In genomic region chr1:84669831-84670230, GRCh38 we compare ENCODE assay signal across 23 cellular contexts. TPM values are rescaled to one million over a fixed set of nuclear protein-coding genes. Genes with fewer than 3 reads are reported as not detected.
A peak's percentile ranks its signal among the peaks of the same experiment; 100 is the strongest.
DNase-seq lines count a peak whose midpoint lies in the region; ATAC-seq, FAIRE-seq and TF ChIP-seq lines count a peak whose summit lies in the region.
"Had no signal": no experiment of that assay in that cellular context is flagged by ENCODE, and none has a peak within 500 bp of the region (broad histone marks: within the 10 kb centered on the region; RNA-seq: fewer than 3 reads in every experiment).

No MANE protein-coding gene starts in this region.

- no peaks in the 10 kb centered on the region for H4K20me1 ChIP-seq in GM23338 (replicated peaks; ENCODE audit: insufficient read depth)
- peaks cover 16% of the 10 kb centered on the region for H4K20me1 ChIP-seq in neural progenitor cell (ENCODE audit: low read depth)

- ATAC-seq in GM23338 (no peak), left colon (no peak)
- ATAC-seq in natural killer cell treated with Interleukin-12 subunit alpha and Interleukin-12 subunit beta and Interleukin-15 and Interleukin-18, amount 100 ng/mL, for 72 hours = no peak
- ATAC-seq: SK-N-SH treated with all-trans-retinoic acid at 6 μM for 48 hours had no signal

- no peaks in the 10 kb centered on the region for H3K9me3 ChIP-seq in neural progenitor cell (ENCODE audit: low read depth)
- H3K9me3 ChIP-seq: MG63 had no signal

- no peak overlapping the region for H3K4me2 ChIP-seq in GM23338
- H3K4me2 ChIP-seq in neural progenitor cell = no peak overlapping the region

- no peak overlapping the region for H3K27ac ChIP-seq in GM23338 (ENCODE audit: low read depth)
- H3K27ac ChIP-seq in neural progenitor cell = no peak overlapping the region
- H3K27ac ChIP-seq: C4-2B had no signal

- no peaks in the 10 kb centered on the region for H3K9me2 ChIP-seq in GM23338 (ENCODE audit: insufficient read depth)

- H3K36me3 ChIP-seq in GM23338 (ENCODE audit: insufficient read depth) (no peaks in the 10 kb centered on the region), bronchial epithelial cell (ENCODE audit: control insufficient read depth, insufficient read depth, low read length) (peaks cover 1% of the 10 kb centered on the region), neural progenitor cell (peaks cover 8% of the 10 kb centered on the region)

- DNase-seq in GM23338 (ENCODE audit: low spot score) = no peak
- peak; percentile 49 for DNase-seq in NCI-H226
- DNase-seq in bronchial epithelial cell (ENCODE audit: low read depth) = peak; percentile 43
- DNase-seq in iris pigment epithelial cell (ENCODE audit: low read depth) = peak; percentile 82
- DNase-seq in neural progenitor cell (ENCODE audit: low spot score) = no peak
- DNase-seq in left colon = no peak
- no peak for DNase-seq in natural killer cell treated with Interleukin-12 subunit alpha and Interleukin-12 subunit beta and Interleukin-15 and Interleukin-18, amount 100 ng/mL, for 72 hours (ENCODE audit: low spot score)
- no peak for DNase-seq in activated effector memory CD4-positive, alpha-beta T cell treated with Interleukin-2 at 50 U/mL for 16 hours
- DNase-seq: ACHN, AML-193, Karpas-422, MG63, NCI-H1092 treated with DMSO at 0.1 percent for 48 hours, NCI-H1694, NCI-H2081 treated with DMSO at 0.1 percent for 48 hours, OCI-M1, SHP77 treated with DMSO at 0.1 percent for 48 hours had no signal

- no peak overlapping the region for H2AFZ ChIP-seq in GM23338
- H2AFZ ChIP-seq in neural progenitor cell (replicated peaks) = no peak overlapping the region

- H3K9ac ChIP-seq in neural progenitor cell = no peak overlapping the region

- H3F3A ChIP-seq in GM23338 (replicated peaks; ENCODE audit: low read depth) (no peaks in the 10 kb centered on the region), neural progenitor cell (ENCODE audit: low read depth) (no peaks in the 10 kb centered on the region)

- H3K79me2 ChIP-seq in GM23338 (replicated peaks; ENCODE audit: insufficient read depth) (peaks cover 61% of the 10 kb centered on the region), neural progenitor cell (ENCODE audit: low read depth) (peaks cover 40% of the 10 kb centered on the region)

- H3K27ac Mint-ChIP-seq in GM23338 (0 out of 2 replicates have a peak overlapping the region, but pooled peaks have one; percentile 16), neural progenitor cell (no peak overlapping the region)
- no peak overlapping the region for H3K27ac Mint-ChIP-seq in natural killer cell treated with Interleukin-12 subunit alpha and Interleukin-12 subunit beta and Interleukin-15 and Interleukin-18, amount 100 ng/mL, for 72 hours

- H3K27me3 ChIP-seq in GM23338 (ENCODE audit: insufficient read depth) = no peaks in the 10 kb centered on the region
- no peaks in the 10 kb centered on the region for H3K27me3 ChIP-seq in bronchial epithelial cell (ENCODE audit: control insufficient read depth, insufficient read depth, low read length)
- H3K27me3 ChIP-seq in neural progenitor cell = no peaks in the 10 kb centered on the region
- H3K27me3 ChIP-seq: MG63 had no signal

- no peaks in the 10 kb centered on the region for H3K9me3 Mint-ChIP-seq in GM23338
- no peaks in the 10 kb centered on the region for H3K9me3 Mint-ChIP-seq in neural progenitor cell
- no peaks in the 10 kb centered on the region for H3K9me3 Mint-ChIP-seq in natural killer cell treated with Interleukin-12 subunit alpha and Interleukin-12 subunit beta and Interleukin-15 and Interleukin-18, amount 100 ng/mL, for 72 hours

- peaks cover 28% of the 10 kb centered on the region for H3K4me1 ChIP-seq in GM23338 (ENCODE audit: insufficient read depth)
- no peaks in the 10 kb centered on the region for H3K4me1 ChIP-seq in neural progenitor cell

- H3K36me3 Mint-ChIP-seq in GM23338 (ENCODE audit: low read depth) (peaks cover 10% of the 10 kb centered on the region; the same call in 2 of the 3 replicates), neural progenitor cell (peaks cover 6% of the 10 kb centered on the region)
- no peaks in the 10 kb centered on the region for H3K36me3 Mint-ChIP-seq in natural killer cell treated with Interleukin-12 subunit alpha and Interleukin-12 subunit beta and Interleukin-15 and Interleukin-18, amount 100 ng/mL, for 72 hours

- intact Hi-C loops in left colon (cut with DNase I, micrococcal nuclease) = loop anchor here in 1 of 2 donors (5.0 kb wide), 1 partner anchor 82 kb away; no protein-coding TSS in a partner anchor

- H3K27me3 Mint-ChIP-seq in GM23338 (ENCODE audit: insufficient read depth, low read depth, poor library complexity) (no peaks in the 10 kb centered on the region), neural progenitor cell (ENCODE audit: insufficient read depth, low read depth) (no peaks in the 10 kb centered on the region)
- H3K27me3 Mint-ChIP-seq in natural killer cell treated with Interleukin-12 subunit alpha and Interleukin-12 subunit beta and Interleukin-15 and Interleukin-18, amount 100 ng/mL, for 72 hours = no peaks in the 10 kb centered on the region

- H3K4me3 Mint-ChIP-seq in GM23338 = no peak overlapping the region
- H3K4me3 Mint-ChIP-seq in neural progenitor cell = no peak overlapping the region
- no peak overlapping the region for H3K4me3 Mint-ChIP-seq in natural killer cell treated with Interleukin-12 subunit alpha and Interleukin-12 subunit beta and Interleukin-15 and Interleukin-18, amount 100 ng/mL, for 72 hours

- FAIRE-seq in bronchial epithelial cell (lab: Jason Lieb, UNC) = no peak
- FAIRE-seq: D721Med, GM12892, GM18507, H54 had no signal

- TF ChIP-seq CTCF in GM23338 (conservative IDR thresholded peaks at IDR 0.05; ENCODE audit: low read depth in 2 of 2) (no peak), bronchial epithelial cell (IDR thresholded peaks at IDR 0.05; ENCODE audit: insufficient read depth, low read length, severe bottlenecking) (no peak), neural progenitor cell (IDR thresholded peaks at IDR 0.05) (no peak)

- H3K4me1 Mint-ChIP-seq in GM23338 (peaks cover 30% of the 10 kb centered on the region), neural progenitor cell (no peaks in the 10 kb centered on the region)
- peaks cover 15 to 17% of the 10 kb centered on the region in 2 donors for H3K4me1 Mint-ChIP-seq in natural killer cell treated with Interleukin-12 subunit alpha and Interleukin-12 subunit beta and Interleukin-15 and Interleukin-18, amount 100 ng/mL, for 72 hours (ENCODE audit: low read depth in 2 of 2)

- no peak overlapping the region for H3K4me3 ChIP-seq in GM23338
- no peak overlapping the region for H3K4me3 ChIP-seq in bronchial epithelial cell (ENCODE audit: low read depth, low read length)
- no peak overlapping the region for H3K4me3 ChIP-seq in neural progenitor cell
- H3K4me3 ChIP-seq: MG63 had no signal

TF ChIP-seq in GM23338, 12 proteins besides CTCF, POLR2A, EP300 and RAD21 (continues in another document):
- no peak for TF ChIP-seq JUNB (IDR thresholded peaks at IDR 0.05; ENCODE audit: unreplicated experiment)
- no peak for TF ChIP-seq EZH2 (IDR thresholded peaks at IDR 0.05; ENCODE audit: low read depth, unreplicated experiment)
- TF ChIP-seq NANOG (IDR thresholded peaks at IDR 0.05; ENCODE audit: borderline replicate concordance) = no peak

RNA-seq across cellular contexts. Expression of gene SSX2IP, which starts 20.4 kb away (rescaled TPM):
- 27.5 and 28.4 TPM in 2 replicates for total RNA-seq in GM23338 (2014; rRNA removed; shearing (Covaris generic))
- 20.1 and 23.2 TPM in 2 replicates for polyA plus RNA-seq in GM23338 (2016; fragmentation: Nextera tagmentation; extraction: Ambion mirVana)
- total RNA-seq in bronchial epithelial cell (11.6 and 11.8 TPM in 2 replicates), neural progenitor cell (ENCODE audit: low replicate concordance) (28.2 and 54.1 TPM in 2 replicates), left colon (10 to 100 TPM; 12.6 to 14.0 TPM)
- total RNA-seq in natural killer cell treated with Interleukin-12 subunit alpha and Interleukin-12 subunit beta and Interleukin-15 and Interleukin-18, amount 100 ng/mL, for 72 hours = 10 to 100 TPM in 1 of 2 donors, 1 to 10 TPM in 1; 6.5 to 10.0 TPM

Comparison
In these comparisons a context has a peak if more than half of its experiments do, and no peak if none do; other contexts are left out.
1. DNase-seq: peak in NCI-H226 (single experiment), bronchial epithelial cell (single experiment) and iris pigment epithelial cell (single experiment); none in GM23338 (single experiment), neural progenitor cell (single experiment), left colon (0 of 2), natural killer cell treated with Interleukin-12 subunit alpha and Interleukin-12 subunit beta and Interleukin-15 and Interleukin-18, amount 100 ng/mL, for 72 hours (single experiment) and activated effector memory CD4-positive, alpha-beta T cell treated with Interleukin-2 at 50 U/mL for 16 hours (single experiment).